In genomic region chr4:78776729-78777555, GRCh38 we compare ENCODE assay signal across 8 cellular contexts. TPM values are rescaled to one million over a fixed set of nuclear protein-coding genes. Genes with fewer than 3 reads are reported as not detected.
DNase-seq lines count a peak whose midpoint lies in the region; ATAC-seq and TF ChIP-seq lines count a peak whose summit lies in the region.

No MANE protein-coding gene starts in this region.

- DNase-seq in HuH-7 (ENCODE audit: low spot score) (peak; percentile 42), astrocyte of the spinal cord (ENCODE audit: low read depth, low spot score) (peak; percentile 47), NCI-H187 treated with DMSO at 0.1 percent for 48 hours (lab: John Stamatoyannopoulos, UW) (no peak)
- peak; percentile 62 for DNase-seq in T-helper 2 cell treated with Interferon-gamma antibody and Interleukin-4, amounts not matched to agents 5 μg/mL and 100 μg/mL, for 36 hours (ENCODE audit: low spot score)

- peaks cover 6% of the 10 kb centered on the region; the same call in 1 of the 2 replicates for H3K36me3 ChIP-seq in DOHH2 (ENCODE audit: control insufficient read depth, low read length)
- H3K36me3 ChIP-seq in iPS-18a (ENCODE audit: control insufficient read depth, low read depth, low read length), result no peaks in the 10 kb centered on the region
- H3K36me3 ChIP-seq in skeletal muscle tissue (ENCODE audit: control insufficient read depth in 3 of 3, insufficient read depth in 3 of 3, low read length in 3 of 3), result no peaks in the 10 kb centered on the region

- H3K27ac Mint-ChIP-seq in T-helper 2 cell treated with Interferon-gamma antibody and Interleukin-4, amounts not matched to agents 5 μg/mL and 100 μg/mL, for 36 hours, result peak overlapping the region; percentile 73

- in situ Hi-C loops in astrocyte of the spinal cord (cut with HindIII; ENCODE audit: low sequenced_read_pairs), result no loop called here

- peak; percentile 39 for ATAC-seq in GM21528 (IDR thresholded peaks at IDR 0.05; ENCODE audit: low FRiP score, unreplicated experiment)

- TF ChIP-seq CTCF in DOHH2 (IDR thresholded peaks at IDR 0.05; ENCODE audit: low read depth, low read length, poor library complexity, severe bottlenecking) (no peak), astrocyte of the spinal cord (IDR thresholded peaks at IDR 0.05; ENCODE audit: low read depth, low read length) (no peak)

- H3K27me3 Mint-ChIP-seq in T-helper 2 cell treated with Interferon-gamma antibody and Interleukin-4, amounts not matched to agents 5 μg/mL and 100 μg/mL, for 36 hours (ENCODE audit: low read depth), result no peaks in the 10 kb centered on the region

- peak overlapping the region; percentile 66 for H3K9ac ChIP-seq in iPS-18a (ENCODE audit: low read length)
- H3K9ac ChIP-seq in skeletal muscle tissue (ENCODE audit: low read depth in 1 of 3, low read length in 3 of 3), result peak overlapping the region; percentile 73 to 85 (median 85)

- peak overlapping the region; percentile 82 for H3K4me3 Mint-ChIP-seq in T-helper 2 cell treated with Interferon-gamma antibody and Interleukin-4, amounts not matched to agents 5 μg/mL and 100 μg/mL, for 36 hours

- peak overlapping the region; percentile 77 for H3K4me2 ChIP-seq in DOHH2 (ENCODE audit: low read length)

- peaks cover 3% of the 10 kb centered on the region; the same call in 1 of the 2 replicates for H4K20me1 ChIP-seq in DOHH2 (ENCODE audit: control insufficient read depth, insufficient read depth, low read depth, low read length)

- peak overlapping the region; percentile 70 for H3K27ac ChIP-seq in DOHH2 (ENCODE audit: low read depth, low read length)
- no peak overlapping the region for H3K27ac ChIP-seq in iPS-18a (ENCODE audit: low read length)
- peak overlapping the region; percentile 100 for H3K27ac ChIP-seq in skeletal muscle tissue (ENCODE audit: low read depth, low read length)

- peak overlapping the region; percentile 84 for H3K4me3 ChIP-seq in DOHH2 (ENCODE audit: low read length)
- peak overlapping the region; percentile 82 for H3K4me3 ChIP-seq in astrocyte of the spinal cord (ENCODE audit: low read depth, low read length)
- peak overlapping the region; percentile 67 for H3K4me3 ChIP-seq in iPS-18a (ENCODE audit: low read length)
- H3K4me3 ChIP-seq in skeletal muscle tissue (ENCODE audit: low read length in 3 of 3), result peak overlapping the region; percentile 88 to 97 (median 88)

- H3K9me2 ChIP-seq in DOHH2 (replicated peaks; ENCODE audit: control insufficient read depth, low read length), result no peaks in the 10 kb centered on the region

- no peaks in the 10 kb centered on the region for H3K36me3 Mint-ChIP-seq in T-helper 2 cell treated with Interferon-gamma antibody and Interleukin-4, amounts not matched to agents 5 μg/mL and 100 μg/mL, for 36 hours (ENCODE audit: low read depth)

- H3K27me3 ChIP-seq in DOHH2 (ENCODE audit: control insufficient read depth, low read length) (no peaks in the 10 kb centered on the region), iPS-18a (ENCODE audit: control insufficient read depth, insufficient read depth, low read length) (no peaks in the 10 kb centered on the region), skeletal muscle tissue (ENCODE audit: control insufficient read depth in 3 of 3, insufficient read depth in 3 of 3, low read length in 3 of 3) (no peaks in the 10 kb centered on the region)

- H3F3A ChIP-seq in DOHH2 (ENCODE audit: control insufficient read depth, insufficient read depth), result no peaks in the 10 kb centered on the region

- peaks cover 55% of the 10 kb centered on the region for H3K79me2 ChIP-seq in DOHH2 (ENCODE audit: control insufficient read depth, low read length)

- H3K9me3 Mint-ChIP-seq in T-helper 2 cell treated with Interferon-gamma antibody and Interleukin-4, amounts not matched to agents 5 μg/mL and 100 μg/mL, for 36 hours, result no peaks in the 10 kb centered on the region

- H3K4me1 Mint-ChIP-seq in T-helper 2 cell treated with Interferon-gamma antibody and Interleukin-4, amounts not matched to agents 5 μg/mL and 100 μg/mL, for 36 hours (ENCODE audit: low read depth), result peaks cover 20% of the 10 kb centered on the region

- H3K4me1 ChIP-seq in DOHH2 (ENCODE audit: control insufficient read depth, low read length) (peaks cover 57% of the 10 kb centered on the region), iPS-18a (ENCODE audit: control insufficient read depth, low read depth, low read length) (peaks cover 15% of the 10 kb centered on the region), skeletal muscle tissue (ENCODE audit: control insufficient read depth in 3 of 3, insufficient read depth in 3 of 3, low read length in 3 of 3) (peaks cover 13 to 32% (median 28%) of the 10 kb centered on the region in 3 donors)

- H3K9me3 ChIP-seq in DOHH2 (ENCODE audit: control insufficient read depth, insufficient read depth, low read length), result no peaks in the 10 kb centered on the region
- no peaks in the 10 kb centered on the region for H3K9me3 ChIP-seq in iPS-18a (ENCODE audit: control insufficient read depth, low read depth, low read length)
- H3K9me3 ChIP-seq in skeletal muscle tissue (ENCODE audit: control insufficient read depth in 3 of 3, low read length in 3 of 3), result no peaks in the 10 kb centered on the region

RNA-seq across cellular contexts. Expression of gene BMP2K, which starts 0.8 kb away (rescaled TPM):
- 25.1 TPM for total RNA-seq in skeletal muscle tissue
